In genomic region chr16:27462846-27463682, GRCh38 we compare ENCODE assay signal across 21 cellular contexts.
DNase-seq lines count a peak whose midpoint lies in the region; ATAC-seq lines count a peak whose summit lies in the region.
"Had no signal": no experiment of that assay in that cellular context is flagged by ENCODE, and none has a peak within 500 bp of the region (broad histone marks: within the 10 kb centered on the region; RNA-seq: fewer than 3 reads in every experiment).

No MANE protein-coding gene starts in this region.

- no peak overlapping the region for H3K4me3 ChIP-seq in effector memory CD4-positive, alpha-beta T cell (ENCODE audit: insufficient read depth, low read depth, low read length, poor library complexity, severe bottlenecking)
- H3K4me3 ChIP-seq: A549, right atrium auricular region, SJCRH30 had no signal

- CTCF ChIA-PET in activated CD4-positive, alpha-beta T cell treated with anti-CD3 and anti-CD28 coated beads, Interleukin-2, amount 10 ng/mL, durations not matched to agents 7 days and 5 days (lab: Charles Lee): interaction anchor here (0.9 to 1.8 kb wide), 2 partner anchors 8 to 307 kb away, joined by 3 to 6 read pairs; no protein-coding TSS in a partner anchor
- CTCF ChIA-PET in T-cell (lab: Charles Lee): interaction anchor here (0.6 to 1.8 kb wide), 5 partner anchors 13 to 95 kb away, joined by 3 to 5 read pairs (median 3); no protein-coding TSS in a partner anchor

- peak overlapping the region; percentile 68 for H3K27ac ChIP-seq in effector memory CD4-positive, alpha-beta T cell (ENCODE audit: insufficient read depth, low read length, poor library complexity, severe bottlenecking)
- H3K27ac ChIP-seq: A549, right atrium auricular region had no signal

- H3K36me3 ChIP-seq in effector memory CD4-positive, alpha-beta T cell (ENCODE audit: control insufficient read depth, insufficient read depth, low read length): peaks cover 30% of the 10 kb centered on the region

- no peaks in the 10 kb centered on the region for H3K27me3 ChIP-seq in effector memory CD4-positive, alpha-beta T cell (replicated peaks; ENCODE audit: control insufficient read depth, insufficient read depth, low read length, poor library complexity, severe bottlenecking)
- H3K27me3 ChIP-seq: right atrium auricular region, SJCRH30 had no signal

- no peak for DNase-seq in activated CD4-positive, alpha-beta T cell treated with anti-CD3 and anti-CD28 coated beads, Interleukin-2, amount 10 ng/mL, durations not matched to agents 7 days and 5 days
- DNase-seq in activated CD4-positive, alpha-beta T cell treated with anti-CD3 and anti-CD28 coated beads for 48 hours: no peak
- peak in 1 of 34 experiments; percentile 29 for DNase-seq in T-cell
- no peak for DNase-seq in effector memory CD4-positive, alpha-beta T cell
- DNase-seq in posterior vena cava (ENCODE audit: low spot score): peak; percentile 77
- DNase-seq in NCI-H82 treated with DMSO at 0.1 percent for 48 hours (lab: John Stamatoyannopoulos, UW; ENCODE audit: unreplicated experiment): no peak
- DNase-seq in A172 (ENCODE audit: low spot score): no peak
- DNase-seq: glutamatergic neuron; HFFc6; NCI-H1417; NCI-H2107; NCI-H510A; NK-92 treated with Interleukin-12 subunit alpha and Interleukin-12 subunit beta, amount 100 ng/mL, for 24 hours; occipital lobe; SJCRH30; stimulated activated CD4-positive, alpha-beta T cell treated with anti-CD3 and anti-CD28 coated beads, Interleukin-12 subunit alpha, Interleukin-12 subunit beta, amount 100 ng/mL, for 4 hours; substantia nigra had no signal

- peaks cover 37% of the 10 kb centered on the region for H3K4me1 Mint-ChIP-seq in activated CD4-positive, alpha-beta T cell treated with anti-CD3 and anti-CD28 coated beads, Interleukin-2, amount 10 ng/mL, durations not matched to agents 7 days and 5 days
- H3K4me1 Mint-ChIP-seq in T-cell: peaks cover 29 to 66% (median 58%) of the 10 kb centered on the region in 3 donors

- intact Hi-C loops in posterior vena cava (cut with DNase I): loop anchor here in 1 of 2 donors (5.0 kb wide), 1 partner anchor 1966 kb away; no protein-coding TSS in a partner anchor

- no peaks in the 10 kb centered on the region for H3K9me3 ChIP-seq in effector memory CD4-positive, alpha-beta T cell (ENCODE audit: control insufficient read depth, low read length)
- H3K9me3 ChIP-seq: A549, right atrium auricular region, SJCRH30 had no signal

- peak overlapping the region; percentile 86 for H3K27ac Mint-ChIP-seq in activated CD4-positive, alpha-beta T cell treated with anti-CD3 and anti-CD28 coated beads, Interleukin-2, amount 10 ng/mL, durations not matched to agents 7 days and 5 days
- H3K27ac Mint-ChIP-seq in T-cell: peak overlapping the region; percentile 92 to 96
- H3K27ac Mint-ChIP-seq: HFFc6 had no signal

- peaks cover 39% of the 10 kb centered on the region for H3K4me1 ChIP-seq in effector memory CD4-positive, alpha-beta T cell (ENCODE audit: control insufficient read depth, insufficient read depth, low read length, poor library complexity, severe bottlenecking)
- H3K4me1 ChIP-seq: A549 had no signal

- H3K4me3 Mint-ChIP-seq in activated CD4-positive, alpha-beta T cell treated with anti-CD3 and anti-CD28 coated beads, Interleukin-2, amount 10 ng/mL, durations not matched to agents 7 days and 5 days: peak overlapping the region; percentile 5
- peak overlapping the region; percentile 59 to 74 (median 66) for H3K4me3 Mint-ChIP-seq in T-cell
- H3K4me3 Mint-ChIP-seq: HFFc6 had no signal

- POLR2A ChIA-PET in activated CD4-positive, alpha-beta T cell treated with anti-CD3 and anti-CD28 coated beads, Interleukin-2, amount 10 ng/mL, durations not matched to agents 7 days and 5 days (lab: Charles Lee): no interaction called here
- POLR2A ChIA-PET in T-cell (lab: Charles Lee): interaction anchor here (0.5 to 1.6 kb wide), 7 partner anchors 13 to 1635 kb away, joined by 3 to 8 read pairs (median 4); partner anchors contain the start of genes GTF3C1 (in 1 of the 2) and IL21R (in 1 of the 2)

- ATAC-seq in T-cell (replicated peaks in 1 of 4): no peak
- ATAC-seq in HG03045 (IDR thresholded peaks at IDR 0.05; ENCODE audit: unreplicated experiment): no peak
- ATAC-seq: A549, Panc1 had no signal

- no peaks in the 10 kb centered on the region for H3K27me3 Mint-ChIP-seq in activated CD4-positive, alpha-beta T cell treated with anti-CD3 and anti-CD28 coated beads, Interleukin-2, amount 10 ng/mL, durations not matched to agents 7 days and 5 days
- H3K27me3 Mint-ChIP-seq in T-cell: no peaks in the 10 kb centered on the region

- peaks cover 48% of the 10 kb centered on the region for H3K36me3 Mint-ChIP-seq in activated CD4-positive, alpha-beta T cell treated with anti-CD3 and anti-CD28 coated beads, Interleukin-2, amount 10 ng/mL, durations not matched to agents 7 days and 5 days (ENCODE audit: low read depth)
- peaks cover 39% of the 10 kb centered on the region for H3K36me3 Mint-ChIP-seq in T-cell

- H3K9me3 Mint-ChIP-seq in activated CD4-positive, alpha-beta T cell treated with anti-CD3 and anti-CD28 coated beads, Interleukin-2, amount 10 ng/mL, durations not matched to agents 7 days and 5 days: no peaks in the 10 kb centered on the region
- no peaks in the 10 kb centered on the region for H3K9me3 Mint-ChIP-seq in T-cell
